In the genomic region with DNA sequence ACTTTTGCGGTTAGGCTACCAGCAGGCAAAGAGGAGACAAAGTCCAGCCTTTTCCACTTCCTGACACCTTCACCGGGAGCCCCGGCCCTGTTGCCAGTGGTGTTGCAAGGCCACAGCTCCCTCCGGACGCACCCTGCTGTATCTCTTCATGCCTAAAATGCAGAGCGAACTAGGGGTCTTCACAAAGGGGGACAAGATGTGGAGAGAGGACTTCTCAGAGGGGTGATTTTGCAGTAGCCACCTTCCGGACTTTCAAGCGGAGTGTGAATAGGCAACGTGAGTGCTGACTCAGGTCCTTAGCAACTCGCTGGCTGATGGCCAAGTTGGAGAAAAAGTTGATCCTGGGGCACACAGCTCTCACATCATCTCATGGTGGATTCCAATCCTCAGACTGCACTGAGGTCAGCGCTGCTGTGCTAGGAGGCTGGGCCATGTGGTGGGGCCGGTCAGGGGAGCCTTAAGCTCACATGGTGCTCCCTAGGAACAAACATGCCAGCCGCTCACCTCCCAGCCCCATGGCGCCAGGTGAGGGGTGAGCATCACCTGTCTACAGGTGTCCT, we compare ENCODE assay signal across 11 cellular contexts.
A peak's percentile ranks its signal among the peaks of the same experiment; 100 is the strongest.
DNase-seq lines count a peak whose midpoint lies in the region; TF ChIP-seq lines count a peak whose summit lies in the region.
"Had no signal": no experiment of that assay in that cellular context is flagged by ENCODE, and none has a peak within 500 bp of the region (broad histone marks: within the 10 kb centered on the region; RNA-seq: fewer than 3 reads in every experiment).

No MANE protein-coding gene starts in this region.

- no peak overlapping the region for H3K4me3 ChIP-seq in cardiac fibroblast (replicated peaks in 1 of 2; ENCODE audit: low read depth in 2 of 2, low read length in 2 of 2)
- H3K4me3 ChIP-seq: gastrocnemius medialis had no signal

- TF ChIP-seq RAD21 in Ishikawa (IDR thresholded peaks at IDR 0.05; ENCODE audit: low read depth): no peak

- in situ Hi-C loops in KBM-7 (cut with MboI; ENCODE audit: low pct_unique_long_range_greater_than_20kb, low sequenced_read_pairs): no loop called here

- no peak for TF ChIP-seq EP300 in Ishikawa (IDR thresholded peaks at IDR 0.05; ENCODE audit: borderline replicate concordance)

- TF ChIP-seq CTCF in cardiac fibroblast (IDR thresholded peaks at IDR 0.05; ENCODE audit: low read depth, low read length): no peak

- DNase-seq in DMS53 (lab: John Stamatoyannopoulos, UW): peak; percentile 80
- peak; percentile 68 to 74 for DNase-seq in cardiac fibroblast (ENCODE audit: low read depth in 2 of 2)
- DNase-seq in lung microvascular endothelial cell (ENCODE audit: low read depth in 2 of 2): peak; percentile 6 to 58
- DNase-seq in NCI-H128 (lab: John Stamatoyannopoulos, UW; ENCODE audit: unreplicated experiment): no peak
- no peak for DNase-seq in NCI-H526 treated with DMSO at 0.1 percent for 48 hours (lab: John Stamatoyannopoulos, UW)
- DNase-seq in KBM-7: no peak
- DNase-seq in NCI-H1092 treated with DMSO at 0.1 percent for 48 hours (lab: John Stamatoyannopoulos, UW): no peak
- DNase-seq: gastrocnemius medialis, left ventricle myocardium superior, NCI-H146 had no signal

TF ChIP-seq in Ishikawa, 13 proteins besides CTCF, POLR2A, EP300 and RAD21:
- peak; percentile 20; the same call in 1 of the 2 replicates for TF ChIP-seq NFIC (IDR thresholded peaks at IDR 0.05)
- TF ChIP-seq ZBTB7A (IDR thresholded peaks at IDR 0.05; ENCODE audit: low read depth): no peak
- TF ChIP-seq, protein P1, sequence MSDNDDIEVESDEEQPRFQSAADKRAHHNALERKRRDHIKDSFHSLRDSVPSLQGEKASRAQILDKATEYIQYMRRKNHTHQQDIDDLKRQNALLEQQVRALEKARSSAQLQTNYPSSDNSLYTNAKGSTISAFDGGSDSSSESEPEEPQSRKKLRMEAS (IDR thresholded peaks at IDR 0.05): no peak
- TF ChIP-seq CREB1 (IDR thresholded peaks at IDR 0.05; ENCODE audit: low read depth): no peak
- no peak for TF ChIP-seq FOXM1 (IDR thresholded peaks at IDR 0.05; ENCODE audit: borderline replicate concordance, low read depth)

Comparison
In these comparisons a context has a peak if more than half of its experiments do, and no peak if none do; other contexts are left out.
1. DNase-seq: peak in DMS53 (single experiment), cardiac fibroblast (2 of 2) and lung microvascular endothelial cell (2 of 2); none in NCI-H128 (single experiment), NCI-H526 treated with DMSO at 0.1 percent for 48 hours (single experiment), KBM-7 (single experiment) and NCI-H1092 treated with DMSO at 0.1 percent for 48 hours (single experiment).